In the genomic region with DNA sequence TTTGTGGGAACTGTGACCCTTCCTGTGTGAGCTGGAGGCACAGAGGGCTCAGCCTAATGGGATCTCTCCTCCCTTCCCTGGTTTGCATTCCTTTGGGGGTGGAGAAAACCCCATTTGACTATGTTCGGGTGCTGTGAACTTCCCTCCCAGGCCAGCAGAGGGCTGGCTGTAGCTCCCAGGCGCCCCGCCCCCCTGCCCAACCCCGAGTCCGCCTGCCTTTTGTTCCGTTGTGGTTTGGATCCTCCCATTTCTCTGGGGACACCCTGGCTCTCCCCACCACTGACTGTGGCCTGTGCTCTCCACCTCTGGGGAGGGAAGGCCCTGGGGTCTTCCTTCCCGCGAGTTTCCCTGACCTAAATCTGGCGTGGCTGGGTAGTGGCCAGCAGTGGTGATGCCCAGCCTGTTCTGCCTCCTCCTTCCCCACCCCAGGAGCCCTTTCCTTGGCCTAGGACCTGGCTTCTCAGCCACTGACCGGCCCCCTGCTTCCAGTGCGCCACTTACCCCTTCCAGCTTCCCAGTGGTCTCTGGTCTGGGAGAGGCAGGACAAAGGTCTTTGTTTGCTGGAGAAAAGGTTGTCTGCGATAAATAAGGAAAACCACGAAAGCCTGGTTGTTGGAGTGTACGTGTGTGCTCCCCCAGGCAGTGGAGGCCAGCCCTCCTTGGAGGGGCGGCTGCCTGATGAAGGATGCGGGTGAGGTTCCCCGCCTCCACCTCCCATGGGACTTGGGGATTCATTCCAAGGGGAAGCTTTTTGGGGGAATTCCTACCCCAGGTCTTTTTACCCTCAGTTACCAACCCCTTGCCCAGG, we compare ENCODE assay signal across 8 cellular contexts. TPM values are rescaled to one million over a fixed set of nuclear protein-coding genes. Genes with fewer than 3 reads are reported as not detected.
A peak's percentile ranks its signal among the peaks of the same experiment; 100 is the strongest.
DNase-seq lines count a peak whose midpoint lies in the region; ATAC-seq and TF ChIP-seq lines count a peak whose summit lies in the region.

No MANE protein-coding gene starts in this region.

- ATAC-seq in HG03280 (IDR thresholded peaks at IDR 0.05; ENCODE audit: unreplicated experiment) = no peak

- H3K27ac ChIP-seq in VCaP = peak overlapping the region; percentile 96; the same call in 1 of the 2 replicates

- no peaks in the 10 kb centered on the region for H3K36me3 ChIP-seq in kidney epithelial cell (ENCODE audit: control insufficient read depth, insufficient read depth, low read length)

- H3K27me3 ChIP-seq in kidney epithelial cell (ENCODE audit: control insufficient read depth, insufficient read depth, low read length) = no peaks in the 10 kb centered on the region

- H3K4me3 ChIP-seq in LNCaP clone FGC (ENCODE audit: low read depth, low read length) = peak overlapping the region; percentile 95
- H3K4me3 ChIP-seq in cardiac fibroblast (replicated peaks in 1 of 2; ENCODE audit: low read depth in 2 of 2, low read length in 2 of 2) = peak overlapping the region; percentile 11 to 98
- peak overlapping the region; percentile 5 for H3K4me3 ChIP-seq in kidney epithelial cell (ENCODE audit: low read depth, low read length)

- TF ChIP-seq CTCF in LNCaP clone FGC (IDR thresholded peaks at IDR 0.05; ENCODE audit: control insufficient read depth, extremely low read depth, insufficient read depth) (peak; percentile 64), VCaP (conservative IDR thresholded peaks at IDR 0.05) (peak; percentile 89), cardiac fibroblast (IDR thresholded peaks at IDR 0.05; ENCODE audit: low read depth, low read length) (peak; percentile 88), kidney epithelial cell (IDR thresholded peaks at IDR 0.05; ENCODE audit: insufficient read depth, low read length, poor library complexity, severe bottlenecking) (peak; percentile 93)

- DNase-seq in DMS153 treated with DMSO at 0.1 percent for 48 hours (lab: John Stamatoyannopoulos, UW; ENCODE audit: unreplicated experiment) (peak; percentile 28), DMS153 (lab: John Stamatoyannopoulos, UW) (no peak), LNCaP clone FGC (ENCODE audit: low read depth) (no peak), cardiac fibroblast (ENCODE audit: low read depth in 2 of 2) (peak; percentile 74 to 79), kidney epithelial cell (ENCODE audit: low read depth) (no peak)
- peak; percentile 50 for DNase-seq in stimulated activated CD4-positive, alpha-beta T cell treated with anti-CD3 and anti-CD28 coated beads, Interleukin-2, amount 100 ng/mL, for 4 hours (ENCODE audit: low read depth)

RNA-seq across cellular contexts. Expression of a gene that starts 5.0 kb away (rescaled TPM):
- total RNA-seq in kidney epithelial cell = 236 and 264 TPM in 2 replicates

Comparison
In these comparisons a context has a peak if more than half of its experiments do, and no peak if none do; other contexts are left out.
1. DNase-seq: peak in DMS153 treated with DMSO at 0.1 percent for 48 hours (single experiment), cardiac fibroblast (2 of 2) and stimulated activated CD4-positive, alpha-beta T cell treated with anti-CD3 and anti-CD28 coated beads, Interleukin-2, amount 100 ng/mL, for 4 hours (single experiment); none in DMS153 (single experiment), LNCaP clone FGC (single experiment) and kidney epithelial cell (single experiment).
2. H3K4me3 ChIP-seq: peak in every context shown above with its lines; median percentile 95 in LNCaP clone FGC; 54 in cardiac fibroblast; 5 in kidney epithelial cell.
3. Peak in every context shown above with its lines, with median percentiles within 50 percentile points of each other: CTCF ChIP-seq.